ENCODE assay signal across 22 cellular contexts in genomic region chr3:148975696-148976095, GRCh38. TPM values are rescaled to one million over a fixed set of nuclear protein-coding genes. Genes with fewer than 3 reads are reported as not detected.
A peak's percentile ranks its signal among the peaks of the same experiment; 100 is the strongest.
DNase-seq lines count a peak whose midpoint lies in the region; ATAC-seq, FAIRE-seq and TF ChIP-seq lines count a peak whose summit lies in the region.
"Had no signal": no experiment of that assay in that cellular context is flagged by ENCODE, and none has a peak within 500 bp of the region (broad histone marks: within the 10 kb centered on the region; RNA-seq: fewer than 3 reads in every experiment).

No MANE protein-coding gene starts in this region.

- FAIRE-seq in K562 (lab: Jason Lieb, UNC), result no peak
- FAIRE-seq: GM12878, H1 had no signal

- in situ Hi-C loops in K562 (cut with MboI), result no loop called here

- TF ChIP-seq POLR2A in K562 (conservative IDR thresholded peaks at IDR 0.05) (no peak), upper lobe of left lung (IDR thresholded peaks at IDR 0.05) (no peak)

- H3K27me3 Mint-ChIP-seq in mesothelial cell of epicardium (ENCODE audit: low read depth), result no peaks in the 10 kb centered on the region

- BruUV-seq in K562 (replicated peaks; lab: Mats Ljungman, UMichigan), result no TSS peak

- H3K4me2 ChIP-seq in K562 (ENCODE audit: insufficient read depth, low read length) (no peak overlapping the region), osteoblast (ENCODE audit: insufficient read depth, low read length) (no peak overlapping the region)

- 20% methylated on average over 6 of the region's 6 CpGs for WGBS in K562 (ENCODE audit: insufficient coverage, low coverage, missing lambda C conversion rate)
- WGBS in upper lobe of left lung, 2 donors, result 90 to 91% methylated on average over 6 of the region's 6 CpGs

- no peak overlapping the region for H3K27ac Mint-ChIP-seq in mesothelial cell of epicardium
- H3K27ac Mint-ChIP-seq in activated naive CD4-positive, alpha-beta T cell treated with anti-CD3 and anti-CD28 coated beads, Interleukin-2, amount 50 U/mL, for 72 hours, result no peak overlapping the region
- H3K27ac Mint-ChIP-seq: activated CD4-positive, alpha-beta T cell treated with anti-CD3 and anti-CD28 coated beads, Interleukin-2, amount 10 ng/mL, durations not matched to agents 24 days and 14 days; CD4-positive, alpha-beta T cell; IgD-negative memory B cell; T-helper 1 cell treated with Interleukin-12 subunit alpha and Interleukin-12 subunit beta and Interleukin-4 antibody, amounts not matched to agents 30 μg/mL and 1 μg/mL, for 36 hours had no signal

- peaks cover 6% of the 10 kb centered on the region for H3K4me1 Mint-ChIP-seq in mesothelial cell of epicardium

- H3K27ac ChIP-seq in K562 (ENCODE audit: extremely low read depth, low read depth, low read length) (no peak overlapping the region), left ventricle myocardium inferior (replicated peaks) (peak overlapping the region; percentile 88), osteoblast (ENCODE audit: low read depth, low read length) (no peak overlapping the region), upper lobe of left lung (peak overlapping the region in 3 of 4 donors; percentile 2 to 50 (median 28))
- H3K27ac ChIP-seq: cardiac muscle cell, dorsolateral prefrontal cortex, SJSA1 had no signal

- ATAC-seq in K562, result peak; percentile 53; the same call in 2 of the 3 replicates
- ATAC-seq in upper lobe of left lung (ENCODE audit: low FRiP score in 2 of 2), result no peak
- ATAC-seq in GM18867 (IDR thresholded peaks at IDR 0.05; ENCODE audit: unreplicated experiment), result no peak
- ATAC-seq in HG03521 (IDR thresholded peaks at IDR 0.05; ENCODE audit: unreplicated experiment), result no peak
- no peak for ATAC-seq in activated naive CD4-positive, alpha-beta T cell treated with anti-CD3 and anti-CD28 coated beads, Interleukin-2, amount 50 U/mL, for 72 hours
- ATAC-seq: GM12878, mucosa of descending colon had no signal

- no peak for TF ChIP-seq RAD21 in K562 (CRISPR knock-in tag; conservative IDR thresholded peaks at IDR 0.05 in 1 of 2, IDR thresholded peaks at IDR 0.05 in 1 of 2)

- H4K20me1 ChIP-seq in K562 (replicated peaks; ENCODE audit: control insufficient read depth, insufficient read depth, low read length) (no peaks in the 10 kb centered on the region), osteoblast (ENCODE audit: insufficient read depth, low read length) (no peaks in the 10 kb centered on the region)

- H3K4me1 ChIP-seq in K562 (replicated peaks in 1 of 2; ENCODE audit: control insufficient read depth in 2 of 2, insufficient read depth in 2 of 2, low read length in 2 of 2) (no peaks in the 10 kb centered on the region), left ventricle myocardium inferior (peaks cover 35% of the 10 kb centered on the region), osteoblast (ENCODE audit: insufficient read depth, low read length) (no peaks in the 10 kb centered on the region), upper lobe of left lung (no peaks in the 10 kb centered on the region)
- H3K4me1 ChIP-seq: adrenal gland, SJSA1 had no signal

- POLR2A ChIA-PET in K562 (lab: Yijun Ruan, JAX), result no interaction called here

- peaks cover 15% of the 10 kb centered on the region for H3K9me3 Mint-ChIP-seq in mesothelial cell of epicardium
- peaks cover 0 to 3% of the 10 kb centered on the region in 2 donors for H3K9me3 Mint-ChIP-seq in activated naive CD4-positive, alpha-beta T cell treated with anti-CD3 and anti-CD28 coated beads, Interleukin-2, amount 50 U/mL, for 72 hours
- H3K9me3 Mint-ChIP-seq: CD4-positive, alpha-beta T cell; T-helper 1 cell treated with Interleukin-12 subunit alpha and Interleukin-12 subunit beta and Interleukin-4 antibody, amounts not matched to agents 30 μg/mL and 1 μg/mL, for 36 hours had no signal

- H3K9me1 ChIP-seq in K562 (ENCODE audit: control insufficient read depth, insufficient read depth, low read length), result no peaks in the 10 kb centered on the region

- intact Hi-C loops in K562 (cut with micrococcal nuclease) (no loop called here), left ventricle myocardium inferior (cut with micrococcal nuclease) (no loop called here)

- no peak overlapping the region for H3K4me3 ChIP-seq in K562
- no peak overlapping the region for H3K4me3 ChIP-seq in left ventricle myocardium inferior
- H3K4me3 ChIP-seq in osteoblast (ENCODE audit: insufficient read depth, low read length), result no peak overlapping the region
- no peak overlapping the region for H3K4me3 ChIP-seq in upper lobe of left lung
- H3K4me3 ChIP-seq: adrenal gland, cardiac muscle cell, dorsolateral prefrontal cortex, GM12878, mucosa of descending colon had no signal

- H3K9me3 ChIP-seq in K562 (replicated peaks; ENCODE audit: control insufficient read depth, insufficient read depth, low read depth, low read length) (no peaks in the 10 kb centered on the region), left ventricle myocardium inferior (replicated peaks) (no peaks in the 10 kb centered on the region), osteoblast (ENCODE audit: low read depth, low read length) (no peaks in the 10 kb centered on the region), upper lobe of left lung (no peaks in the 10 kb centered on the region)
- H3K9me3 ChIP-seq: adrenal gland, mucosa of descending colon, SJSA1 had no signal

- H2AFZ ChIP-seq in K562 (ENCODE audit: low read depth, low read length), result peak overlapping the region; percentile 26; the same call in 1 of the 2 replicates
- H2AFZ ChIP-seq in osteoblast (ENCODE audit: low read length), result peak overlapping the region; percentile 73

- H3K79me2 ChIP-seq in K562 (ENCODE audit: control insufficient read depth, insufficient read depth, low read length) (no peaks in the 10 kb centered on the region), osteoblast (ENCODE audit: insufficient read depth, low read length) (no peaks in the 10 kb centered on the region)

- no peaks in the 10 kb centered on the region for H3K36me3 Mint-ChIP-seq in mesothelial cell of epicardium
- H3K36me3 Mint-ChIP-seq in activated naive CD4-positive, alpha-beta T cell treated with anti-CD3 and anti-CD28 coated beads, Interleukin-2, amount 50 U/mL, for 72 hours, result peaks cover 0 to 4% of the 10 kb centered on the region in 2 donors

- H3K4me3 Mint-ChIP-seq in mesothelial cell of epicardium, result no peak overlapping the region
- H3K4me3 Mint-ChIP-seq: activated CD4-positive, alpha-beta T cell treated with anti-CD3 and anti-CD28 coated beads, Interleukin-2, amount 10 ng/mL, durations not matched to agents 24 days and 14 days; CD4-positive, alpha-beta T cell; IgD-negative memory B cell; T-helper 1 cell treated with Interleukin-12 subunit alpha and Interleukin-12 subunit beta and Interleukin-4 antibody, amounts not matched to agents 30 μg/mL and 1 μg/mL, for 36 hours had no signal

- DNase-seq in K562 (ENCODE audit: extremely low read depth in 1 of 4, low spot score in 3 of 4) (no peak), left ventricle myocardium inferior (no peak), osteoblast (ENCODE audit: insufficient read length, low spot score, missing footprints) (no peak), upper lobe of left lung (no peak), mesothelial cell of epicardium (ENCODE audit: low spot score in 2 of 2, unreplicated experiment in 2 of 2) (no peak)
- no peak for DNase-seq in activated naive CD4-positive, alpha-beta T cell treated with anti-CD3 and anti-CD28 coated beads, Interleukin-2, amount 50 U/mL, for 72 hours (ENCODE audit: low spot score in 2 of 2)
- DNase-seq: activated CD4-positive, alpha-beta T cell treated with anti-CD3 and anti-CD28 coated beads, Interleukin-2, amount 10 ng/mL, durations not matched to agents 24 days and 14 days; activated gamma-delta T cell; adrenal gland; CD4-positive, alpha-beta T cell; dorsolateral prefrontal cortex; mucosa of descending colon; NCI-H1694 treated with DMSO at 0.1 percent for 48 hours; NCI-H226 had no signal

- TF ChIP-seq CTCF in K562 (IDR thresholded peaks at IDR 0.05 in 2 of 3, conservative IDR thresholded peaks at IDR 0.05 in 1 of 3; ENCODE audit: insufficient read depth in 2 of 3, low read depth in 1 of 3, low read length in 3 of 3) (no peak), left ventricle myocardium inferior (IDR thresholded peaks at IDR 0.05; ENCODE audit: borderline replicate concordance) (no peak), osteoblast (IDR thresholded peaks at IDR 0.05; ENCODE audit: extremely low read depth, low read depth, low read length) (no peak), upper lobe of left lung (IDR thresholded peaks at IDR 0.05) (no peak), mesothelial cell of epicardium (IDR thresholded peaks at IDR 0.05; ENCODE audit: unreplicated experiment) (no peak)

- H3K36me3 ChIP-seq in K562 (ENCODE audit: control insufficient read depth, insufficient read depth, low read length), result no peaks in the 10 kb centered on the region
- no peaks in the 10 kb centered on the region for H3K36me3 ChIP-seq in left ventricle myocardium inferior
- no peaks in the 10 kb centered on the region for H3K36me3 ChIP-seq in osteoblast (ENCODE audit: insufficient read depth, low read length)
- H3K36me3 ChIP-seq in upper lobe of left lung, result no peaks in the 10 kb centered on the region
- H3K36me3 ChIP-seq: adrenal gland, cardiac muscle cell, SJSA1 had no signal

- TF ChIP-seq EP300 in K562 (IDR thresholded peaks at IDR 0.05; ENCODE audit: low read length), result no peak
- no peak for TF ChIP-seq EP300 in upper lobe of left lung (IDR thresholded peaks at IDR 0.05)

- H3K27me3 ChIP-seq in K562 (ENCODE audit: control insufficient read depth in 2 of 2, insufficient read depth in 2 of 2, low read length in 2 of 2) (peaks cover 0 to 3% of the 10 kb centered on the region in 2 experiments; a peak in 1 of 5 replicates), left ventricle myocardium inferior (ENCODE audit: low read depth) (no peaks in the 10 kb centered on the region), osteoblast (ENCODE audit: insufficient read depth, low read length) (no peaks in the 10 kb centered on the region), upper lobe of left lung (no peaks in the 10 kb centered on the region)
- H3K27me3 ChIP-seq: adrenal gland, dorsolateral prefrontal cortex, SJSA1 had no signal

- CTCF ChIA-PET in K562 (lab: Yijun Ruan, JAX; ENCODE audit: low intra/inter-chr PET ratio), result no interaction called here

- no peak overlapping the region for H3K9ac ChIP-seq in K562 (ENCODE audit: insufficient read depth in 1 of 2, low read depth in 2 of 2, low read length in 2 of 2)

RNA-seq across cellular contexts. Expression of gene GYG1, which starts 15.6 kb away (rescaled TPM):
- total RNA-seq in K562 (2011; cell fraction: chromatin; rRNA removed; ENCODE audit: low replicate concordance), result 7.8 and 12.5 TPM in 2 replicates
- total RNA-seq in K562 (2011; cell fraction: nucleolus; rRNA removed), result 7.5 and 10.7 TPM in 2 replicates
- total RNA-seq in K562 (2011; cell fraction: nucleoplasm; rRNA removed), result 10.3 and 13.1 TPM in 2 replicates
- total RNA-seq in K562 (2014; rRNA removed), result 15.1 and 15.7 TPM in 2 replicates
- 26.1 and 29.5 TPM in 2 replicates for total RNA-seq in K562 (2014; rRNA removed; fragmentation: Illumina TruSeq; extraction: Trizol)
- 19.5 and 20.8 TPM in 2 replicates for total RNA-seq in K562 (2015; rRNA removed; fragmentation: Illumina TruSeq; extraction: Trizol)
- 24.6 and 26.6 TPM in 2 replicates for total RNA-seq in K562 (2021)
- 17.9 and 24.3 TPM in 2 replicates for polyA plus RNA-seq in K562 (2011; rRNA removed)
- polyA plus RNA-seq in K562 (2011; cell fraction: cytosol; rRNA removed), result 13.6 and 13.7 TPM in 2 replicates
- 10.6 and 11.9 TPM in 2 replicates for polyA plus RNA-seq in K562 (2011; cell fraction: nucleus; rRNA removed)
- 26.7 and 33.6 TPM in 2 replicates for polyA plus RNA-seq in K562 (2012)
- 28.6 and 28.7 TPM in 2 replicates for polyA plus RNA-seq in K562 (2014; fragmentation: Illumina TruSeq; extraction: Trizol)
- 10 to 100 TPM; 27.7 to 38.4 TPM for polyA plus RNA-seq in K562 (2014; fragmentation: Nextera tagmentation; extraction: Ambion mirVana)
- polyA plus RNA-seq in K562 (2014; rRNA removed), result 14.5 and 14.6 TPM in 2 replicates
- polyA minus RNA-seq in K562 (2011; rRNA and poly(A)+ RNA removed), result 24.2 and 25.9 TPM in 2 replicates
- 20.3 and 24.0 TPM in 2 replicates for polyA minus RNA-seq in K562 (2011; cell fraction: cytosol; rRNA and poly(A)+ RNA removed)
- polyA minus RNA-seq in K562 (2011; cell fraction: nucleus; rRNA and poly(A)+ RNA removed), result 15.1 and 16.0 TPM in 2 replicates
- total RNA-seq in left ventricle myocardium inferior, result 155 TPM
- total RNA-seq in osteoblast, result 42.3 and 54.8 TPM in 2 replicates
- total RNA-seq in upper lobe of left lung, result 10 to 100 TPM; 10.5 to 48.6 (median 31.5) TPM
- 20.9 to 22.5 TPM (median 21.2 TPM) in 3 replicates for total RNA-seq in mesothelial cell of epicardium
- total RNA-seq in activated naive CD4-positive, alpha-beta T cell treated with anti-CD3 and anti-CD28 coated beads, Interleukin-2, amount 50 U/mL, for 72 hours, result 10 to 100 TPM; 10.7 to 12.8 TPM

Comparison
In these comparisons a context has a peak if more than half of its experiments do, and no peak if none do; other contexts are left out.
1. H3K27ac ChIP-seq: peak in left ventricle myocardium inferior (single experiment) and upper lobe of left lung (3 of 4); none in K562 (single experiment) and osteoblast (single experiment).